1 cellular context compared by ENCODE assay signal in the genomic region with DNA sequence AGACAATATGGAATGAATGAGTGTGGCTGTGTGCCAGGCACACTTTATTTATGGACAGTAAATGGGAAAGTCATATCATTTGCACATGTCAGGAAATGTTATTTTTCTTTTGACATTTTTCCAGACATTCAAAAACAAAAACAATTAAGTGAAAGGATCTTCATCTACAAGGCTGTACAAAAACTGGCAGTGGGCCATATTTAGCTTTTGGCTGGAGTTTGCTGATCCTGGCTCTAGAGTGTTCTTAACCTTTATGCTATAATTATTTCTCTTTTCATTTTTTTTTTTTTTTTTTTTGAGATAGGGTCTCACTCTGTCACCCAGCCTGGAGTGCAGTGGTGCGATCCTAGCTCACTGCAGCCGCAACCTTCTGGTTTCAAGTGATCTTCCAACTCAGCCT.
TF ChIP-seq lines count a peak whose summit lies in the region.

No MANE protein-coding gene starts in this region.

TF ChIP-seq in K562, 482 proteins besides CTCF, POLR2A, EP300 and RAD21 (continued from another document):
- TF ChIP-seq, protein P1, sequence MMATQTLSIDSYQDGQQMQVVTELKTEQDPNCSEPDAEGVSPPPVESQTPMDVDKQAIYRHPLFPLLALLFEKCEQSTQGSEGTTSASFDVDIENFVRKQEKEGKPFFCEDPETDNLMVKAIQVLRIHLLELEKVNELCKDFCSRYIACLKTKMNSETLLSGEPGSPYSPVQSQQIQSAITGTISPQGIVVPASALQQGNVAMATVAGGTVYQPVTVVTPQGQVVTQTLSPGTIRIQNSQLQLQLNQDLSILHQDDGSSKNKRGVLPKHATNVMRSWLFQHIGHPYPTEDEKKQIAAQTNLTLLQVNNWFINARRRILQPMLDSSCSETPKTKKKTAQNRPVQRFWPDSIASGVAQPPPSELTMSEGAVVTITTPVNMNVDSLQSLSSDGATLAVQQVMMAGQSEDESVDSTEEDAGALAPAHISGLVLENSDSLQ (IDR thresholded peaks at IDR 0.05): no peak
- TF ChIP-seq NFIC (IDR thresholded peaks at IDR 0.05): peak; percentile 85
